Comparison of ENCODE assay signal across 17 cellular contexts in genomic region chr2:111057045-111057444, GRCh38.
A peak's percentile ranks its signal among the peaks of the same experiment; 100 is the strongest.
DNase-seq lines count a peak whose midpoint lies in the region; ATAC-seq and TF ChIP-seq lines count a peak whose summit lies in the region.
"Had no signal": no experiment of that assay in that cellular context is flagged by ENCODE, and none has a peak within 500 bp of the region (broad histone marks: within the 10 kb centered on the region; RNA-seq: fewer than 3 reads in every experiment).

No MANE protein-coding gene starts in this region.

- H3K27ac ChIP-seq in OCI-LY7 (ENCODE audit: low read depth, low read length, poor library complexity, severe bottlenecking), result peak overlapping the region; percentile 87

- no peak for TF ChIP-seq CTCF in OCI-LY7 (conservative IDR thresholded peaks at IDR 0.05; ENCODE audit: low read length)
- TF ChIP-seq CTCF in omental fat pad (IDR thresholded peaks at IDR 0.05), result no peak
- no peak for TF ChIP-seq CTCF in nephron progenitor cell (IDR thresholded peaks at IDR 0.05)

- intact Hi-C loops in activated CD4-positive, alpha-beta T cell treated with anti-CD3 and anti-CD28 coated beads, Interleukin-2, amount 10 ng/mL, durations not matched to agents 24 days and 14 days (cut with micrococcal nuclease), result loop anchor here (5.0 kb wide), 1 partner anchor 310 kb away; no protein-coding TSS in a partner anchor
- intact Hi-C loops in OCI-LY7 (cut with micrococcal nuclease; ENCODE audit: unreplicated experiment), result loop anchor here (5.0 kb wide), 1 partner anchor 650 kb away; no protein-coding TSS in a partner anchor

- H3K9me3 ChIP-seq in OCI-LY7 (ENCODE audit: low read length), result peaks cover 28% of the 10 kb centered on the region

- peak overlapping the region; percentile 54 for H3K4me2 ChIP-seq in OCI-LY7 (ENCODE audit: low read length)

- ATAC-seq in HG02759 (IDR thresholded peaks at IDR 0.05; ENCODE audit: unreplicated experiment) (peak; percentile 39), omental fat pad (ENCODE audit: low FRiP score) (no peak), GM19397 (IDR thresholded peaks at IDR 0.05; ENCODE audit: unreplicated experiment) (no peak)
- peak; percentile 42 to 52 for ATAC-seq in stimulated activated naive B cell treated with anti-CD40 and anti-IgM and Interleukin-4, amounts not matched to agents 10 μg/mL and 1 μg/mL and 100 μg/mL, for 72 hours (replicated peaks)

- peak overlapping the region; percentile 60; the same call in 1 of the 2 replicates for H2AFZ ChIP-seq in OCI-LY7 (ENCODE audit: low read length)

- no peak overlapping the region for H3K27ac Mint-ChIP-seq in activated CD4-positive, alpha-beta T cell treated with anti-CD3 and anti-CD28 coated beads, Interleukin-2, amount 10 ng/mL, durations not matched to agents 24 days and 14 days
- H3K27ac Mint-ChIP-seq in stimulated activated naive B cell treated with anti-CD40 and anti-IgM and Interleukin-4, amounts not matched to agents 10 μg/mL and 1 μg/mL and 100 μg/mL, for 72 hours, result peak overlapping the region; percentile 92
- H3K27ac Mint-ChIP-seq in nephron progenitor cell, result no peak overlapping the region
- H3K27ac Mint-ChIP-seq: CD14-positive monocyte had no signal

- peaks cover 47% of the 10 kb centered on the region for H3K27me3 Mint-ChIP-seq in activated CD4-positive, alpha-beta T cell treated with anti-CD3 and anti-CD28 coated beads, Interleukin-2, amount 10 ng/mL, durations not matched to agents 24 days and 14 days
- no peaks in the 10 kb centered on the region for H3K27me3 Mint-ChIP-seq in stimulated activated naive B cell treated with anti-CD40 and anti-IgM and Interleukin-4, amounts not matched to agents 10 μg/mL and 1 μg/mL and 100 μg/mL, for 72 hours
- peaks cover 8% of the 10 kb centered on the region for H3K27me3 Mint-ChIP-seq in nephron progenitor cell (ENCODE audit: low read depth, poor library complexity)

- H4K20me1 ChIP-seq in OCI-LY7 (ENCODE audit: insufficient read depth, low read length), result no peaks in the 10 kb centered on the region

- H3K9me3 Mint-ChIP-seq in activated CD4-positive, alpha-beta T cell treated with anti-CD3 and anti-CD28 coated beads, Interleukin-2, amount 10 ng/mL, durations not matched to agents 24 days and 14 days, result peaks cover 8% of the 10 kb centered on the region
- peaks cover 4 to 10% of the 10 kb centered on the region in 2 donors for H3K9me3 Mint-ChIP-seq in stimulated activated naive B cell treated with anti-CD40 and anti-IgM and Interleukin-4, amounts not matched to agents 10 μg/mL and 1 μg/mL and 100 μg/mL, for 72 hours
- peaks cover 23% of the 10 kb centered on the region for H3K9me3 Mint-ChIP-seq in nephron progenitor cell

- peaks cover 14% of the 10 kb centered on the region; the same call in 1 of the 2 replicates for H3K36me3 ChIP-seq in OCI-LY7 (ENCODE audit: insufficient read depth, low read length)

- H3K4me3 Mint-ChIP-seq in activated CD4-positive, alpha-beta T cell treated with anti-CD3 and anti-CD28 coated beads, Interleukin-2, amount 10 ng/mL, durations not matched to agents 24 days and 14 days, result no peak overlapping the region
- peak overlapping the region; percentile 25 to 36 for H3K4me3 Mint-ChIP-seq in stimulated activated naive B cell treated with anti-CD40 and anti-IgM and Interleukin-4, amounts not matched to agents 10 μg/mL and 1 μg/mL and 100 μg/mL, for 72 hours
- H3K4me3 Mint-ChIP-seq in nephron progenitor cell, result no peak overlapping the region
- H3K4me3 Mint-ChIP-seq: CD14-positive monocyte had no signal

- peak; percentile 37 for DNase-seq in activated CD4-positive, alpha-beta T cell treated with anti-CD3 and anti-CD28 coated beads, Interleukin-2, amount 10 ng/mL, durations not matched to agents 24 days and 14 days
- DNase-seq in activated CD4-positive, alpha-beta T cell treated with anti-CD3 and anti-CD28 coated beads, Interleukin-2, amount 50 U/mL, for 1 hour, result no peak
- DNase-seq in OCI-LY7 (ENCODE audit: low spot score) (peak; percentile 76), omental fat pad (ENCODE audit: low spot score) (no peak), nephron progenitor cell (no peak)
- peak; percentile 49 for DNase-seq in stimulated activated naive B cell treated with anti-CD40 and anti-IgM and Interleukin-4, amounts not matched to agents 10 μg/mL and 1 μg/mL and 100 μg/mL, for 72 hours
- DNase-seq: 8988T, COR-L47, KG1, NCI-H1105, NCI-H187, NCI-H446 treated with DMSO at 0.1 percent for 48 hours, NCI-H82, SHP77 treated with DMSO at 0.1 percent for 48 hours had no signal

- H3K4me3 ChIP-seq in OCI-LY7 (ENCODE audit: low read depth, low read length, poor library complexity, severe bottlenecking), result peak overlapping the region; percentile 31

- H3K79me2 ChIP-seq in OCI-LY7 (ENCODE audit: insufficient read depth, low read depth, low read length), result no peaks in the 10 kb centered on the region

- POLR2A ChIA-PET in OCI-LY7 (lab: Charles Lee), result interaction anchor here (0.8 to 2.7 kb wide), 8 partner anchors 8 to 73 kb away, joined by 3 to 10 read pairs (median 6); no protein-coding TSS in a partner anchor

- H3K36me3 Mint-ChIP-seq in activated CD4-positive, alpha-beta T cell treated with anti-CD3 and anti-CD28 coated beads, Interleukin-2, amount 10 ng/mL, durations not matched to agents 24 days and 14 days (ENCODE audit: low read depth), result no peaks in the 10 kb centered on the region
- peaks cover 9 to 15% of the 10 kb centered on the region in 2 donors for H3K36me3 Mint-ChIP-seq in stimulated activated naive B cell treated with anti-CD40 and anti-IgM and Interleukin-4, amounts not matched to agents 10 μg/mL and 1 μg/mL and 100 μg/mL, for 72 hours
- H3K36me3 Mint-ChIP-seq in nephron progenitor cell (ENCODE audit: low read depth), result peaks cover 7% of the 10 kb centered on the region

- peaks cover 82% of the 10 kb centered on the region for H3K4me1 ChIP-seq in OCI-LY7 (ENCODE audit: insufficient read depth, low read length, poor library complexity, severe bottlenecking)

- no peaks in the 10 kb centered on the region for H3K9me2 ChIP-seq in OCI-LY7 (ENCODE audit: insufficient read depth, low read length)

- peaks cover 14% of the 10 kb centered on the region for H3K4me1 Mint-ChIP-seq in activated CD4-positive, alpha-beta T cell treated with anti-CD3 and anti-CD28 coated beads, Interleukin-2, amount 10 ng/mL, durations not matched to agents 24 days and 14 days
- peaks cover 66 to 93% of the 10 kb centered on the region in 2 donors for H3K4me1 Mint-ChIP-seq in stimulated activated naive B cell treated with anti-CD40 and anti-IgM and Interleukin-4, amounts not matched to agents 10 μg/mL and 1 μg/mL and 100 μg/mL, for 72 hours
- H3K4me1 Mint-ChIP-seq in nephron progenitor cell, result peaks cover 39% of the 10 kb centered on the region

- CTCF ChIA-PET in OCI-LY7 (lab: Charles Lee; ENCODE audit: unreplicated experiment), result interaction anchor here (1.3 kb wide), 1 partner anchor 17 kb away, joined by 4 read pairs; no protein-coding TSS in a partner anchor

- BruUV-seq in OCI-LY7 (replicated peaks; lab: Mats Ljungman, UMichigan), result no TSS peak

Comparison
In these comparisons a context has a peak if more than half of its experiments do, and no peak if none do; other contexts are left out.
1. DNase-seq: peak in activated CD4-positive, alpha-beta T cell treated with anti-CD3 and anti-CD28 coated beads, Interleukin-2, amount 10 ng/mL, durations not matched to agents 24 days and 14 days (single experiment), OCI-LY7 (single experiment) and stimulated activated naive B cell treated with anti-CD40 and anti-IgM and Interleukin-4, amounts not matched to agents 10 μg/mL and 1 μg/mL and 100 μg/mL, for 72 hours (single experiment); none in activated CD4-positive, alpha-beta T cell treated with anti-CD3 and anti-CD28 coated beads, Interleukin-2, amount 50 U/mL, for 1 hour (single experiment), omental fat pad (single experiment) and nephron progenitor cell (single experiment).
2. H3K4me3 Mint-ChIP-seq: peak in stimulated activated naive B cell treated with anti-CD40 and anti-IgM and Interleukin-4, amounts not matched to agents 10 μg/mL and 1 μg/mL and 100 μg/mL, for 72 hours (2 of 2); none in activated CD4-positive, alpha-beta T cell treated with anti-CD3 and anti-CD28 coated beads, Interleukin-2, amount 10 ng/mL, durations not matched to agents 24 days and 14 days (single experiment) and nephron progenitor cell (single experiment).
3. ATAC-seq: peak in HG02759 (single experiment) and stimulated activated naive B cell treated with anti-CD40 and anti-IgM and Interleukin-4, amounts not matched to agents 10 μg/mL and 1 μg/mL and 100 μg/mL, for 72 hours (2 of 2); none in omental fat pad (single experiment) and GM19397 (single experiment).